In the genomic region with DNA sequence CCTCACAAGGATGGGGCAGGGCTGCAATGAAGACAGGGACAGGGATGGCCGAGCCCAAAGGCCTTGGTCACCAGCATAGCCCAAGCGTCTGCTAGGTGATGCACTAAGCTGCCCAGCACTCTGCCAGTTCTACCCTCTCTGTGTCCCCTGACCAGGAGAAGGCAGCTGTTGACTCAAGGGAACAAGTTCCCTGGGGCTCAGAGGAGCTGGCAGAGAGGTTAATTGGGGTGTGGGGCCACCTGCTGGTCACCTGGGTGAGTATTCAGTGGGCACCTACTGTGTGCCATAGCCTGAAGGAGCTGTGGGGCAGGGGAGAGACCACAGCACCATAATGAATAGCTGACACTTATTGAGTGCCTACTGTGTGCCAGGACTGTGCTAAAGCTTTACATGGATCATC, we compare ENCODE assay signal across 8 cellular contexts. TPM values are rescaled to one million over a fixed set of nuclear protein-coding genes. Genes with fewer than 3 reads are reported as not detected.
DNase-seq lines count a peak whose midpoint lies in the region; ATAC-seq and TF ChIP-seq lines count a peak whose summit lies in the region.

No MANE protein-coding gene starts in this region.

- DNase-seq in RWPE2 (ENCODE audit: low spot score) (no peak), iris pigment epithelial cell (ENCODE audit: low read depth) (peak; percentile 8), suprapubic skin (ENCODE audit: low spot score in 2 of 2) (no peak), NCI-H524 (lab: John Stamatoyannopoulos, UW) (no peak)
- DNase-seq in stimulated activated effector memory CD8-positive, alpha-beta T cell treated with anti-CD3 and anti-CD28 coated beads, Interleukin-12 subunit alpha, Interleukin-12 subunit beta, amount 100 ng/mL, for 72 hours (ENCODE audit: low spot score in 2 of 2): peak in 1 of 2 donors; percentile 72

- H3K9me3 Mint-ChIP-seq in activated naive CD8-positive, alpha-beta T cell (ENCODE audit: low read depth): no peaks in the 10 kb centered on the region
- no peaks in the 10 kb centered on the region for H3K9me3 Mint-ChIP-seq in stimulated activated effector memory CD8-positive, alpha-beta T cell treated with anti-CD3 and anti-CD28 coated beads, Interleukin-12 subunit alpha, Interleukin-12 subunit beta, amount 100 ng/mL, for 72 hours

- H3K4me3 ChIP-seq in RWPE2 (ENCODE audit: severe bottlenecking): no peak overlapping the region
- no peak overlapping the region for H3K4me3 ChIP-seq in suprapubic skin

- no peaks in the 10 kb centered on the region for H3K27me3 ChIP-seq in RWPE2 (ENCODE audit: insufficient read depth, poor library complexity, severe bottlenecking)
- no peaks in the 10 kb centered on the region for H3K27me3 ChIP-seq in suprapubic skin

- peaks cover 23% of the 10 kb centered on the region for H3K4me1 Mint-ChIP-seq in activated naive CD8-positive, alpha-beta T cell (ENCODE audit: low read depth)
- H3K4me1 Mint-ChIP-seq in stimulated activated effector memory CD8-positive, alpha-beta T cell treated with anti-CD3 and anti-CD28 coated beads, Interleukin-12 subunit alpha, Interleukin-12 subunit beta, amount 100 ng/mL, for 72 hours: peaks cover 28% of the 10 kb centered on the region

- no peak overlapping the region for H3K4me3 Mint-ChIP-seq in activated naive CD8-positive, alpha-beta T cell
- no peak overlapping the region for H3K4me3 Mint-ChIP-seq in stimulated activated effector memory CD8-positive, alpha-beta T cell treated with anti-CD3 and anti-CD28 coated beads, Interleukin-12 subunit alpha, Interleukin-12 subunit beta, amount 100 ng/mL, for 72 hours

- no peak overlapping the region for H3K27ac ChIP-seq in RWPE2 (ENCODE audit: poor library complexity, severe bottlenecking)
- H3K27ac ChIP-seq in suprapubic skin: no peak overlapping the region

- H3K27me3 Mint-ChIP-seq in activated naive CD8-positive, alpha-beta T cell: no peaks in the 10 kb centered on the region

- TF ChIP-seq POLR2A in suprapubic skin (IDR thresholded peaks at IDR 0.05): no peak

- TF ChIP-seq CTCF in RWPE2 (IDR thresholded peaks at IDR 0.05; ENCODE audit: poor library complexity, severe bottlenecking) (peak; percentile 64), suprapubic skin (IDR thresholded peaks at IDR 0.05) (no peak)

- peak overlapping the region; percentile 79 for H3K27ac Mint-ChIP-seq in activated naive CD8-positive, alpha-beta T cell
- peak overlapping the region; percentile 87 for H3K27ac Mint-ChIP-seq in stimulated activated effector memory CD8-positive, alpha-beta T cell treated with anti-CD3 and anti-CD28 coated beads, Interleukin-12 subunit alpha, Interleukin-12 subunit beta, amount 100 ng/mL, for 72 hours

- H3K36me3 Mint-ChIP-seq in activated naive CD8-positive, alpha-beta T cell: no peaks in the 10 kb centered on the region
- peaks cover 52% of the 10 kb centered on the region for H3K36me3 Mint-ChIP-seq in stimulated activated effector memory CD8-positive, alpha-beta T cell treated with anti-CD3 and anti-CD28 coated beads, Interleukin-12 subunit alpha, Interleukin-12 subunit beta, amount 100 ng/mL, for 72 hours

- TF ChIP-seq EP300 in suprapubic skin (IDR thresholded peaks at IDR 0.05): no peak

- no peaks in the 10 kb centered on the region for H3K9me3 ChIP-seq in RWPE2 (ENCODE audit: severe bottlenecking)
- H3K9me3 ChIP-seq in suprapubic skin: no peaks in the 10 kb centered on the region

- ATAC-seq in GM19351 (IDR thresholded peaks at IDR 0.05; ENCODE audit: unreplicated experiment): peak; percentile 68
- ATAC-seq in RWPE2 (ENCODE audit: low read depth): peak; percentile 64
- ATAC-seq in stimulated activated effector memory CD8-positive, alpha-beta T cell treated with anti-CD3 and anti-CD28 coated beads, Interleukin-12 subunit alpha, Interleukin-12 subunit beta, amount 100 ng/mL, for 72 hours: peak; percentile 57
- ATAC-seq in GM19324 (IDR thresholded peaks at IDR 0.05; ENCODE audit: low FRiP score, unreplicated experiment): no peak

- H3K36me3 ChIP-seq in RWPE2 (ENCODE audit: low read depth): no peaks in the 10 kb centered on the region
- peaks cover 14% of the 10 kb centered on the region for H3K36me3 ChIP-seq in suprapubic skin

- WGBS in suprapubic skin: no CpG with 5 or more reads among the region's 2 CpGs

- no peaks in the 10 kb centered on the region for H3K4me1 ChIP-seq in RWPE2 (ENCODE audit: insufficient read depth, poor library complexity, severe bottlenecking)
- H3K4me1 ChIP-seq in suprapubic skin: no peaks in the 10 kb centered on the region

RNA-seq across cellular contexts. Expression of a gene that starts 22.0 kb away (rescaled TPM):
- 1 to 10 TPM; 2.1 to 8.6 (median 2.9) TPM for total RNA-seq in suprapubic skin

RNA-seq across cellular contexts. Expression of a gene that starts 35.8 kb away (rescaled TPM):
- total RNA-seq in suprapubic skin: 100 to 1,000 TPM in 2 of 4 donors, 10 to 100 TPM in 2; 71.5 to 120 (median 99.4) TPM

RNA-seq across cellular contexts. Expression of a gene that starts 41.1 kb away (rescaled TPM):
- 10 to 100 TPM; 12.8 to 20.5 (median 14.7) TPM for total RNA-seq in suprapubic skin
